In genomic region chr20:21388566-21388965, GRCh38 we compare ENCODE assay signal across 2 cellular contexts.
TF ChIP-seq lines count a peak whose summit lies in the region.

No MANE protein-coding gene starts in this region.

TF ChIP-seq in HEK293, 187 proteins besides CTCF, POLR2A, EP300 and RAD21 (continued from another document):
- no peak for TF ChIP-seq TSHZ1 (tag by site-specific recombination; IDR thresholded peaks at IDR 0.05; ENCODE audit: borderline replicate concordance)
- no peak for TF ChIP-seq HIC1 (tag by site-specific recombination; IDR thresholded peaks at IDR 0.05)
- no peak for TF ChIP-seq ZNF341 (tag by site-specific recombination; IDR thresholded peaks at IDR 0.05; ENCODE audit: low read depth)
- TF ChIP-seq TCF7L2 (IDR thresholded peaks at IDR 0.05; ENCODE audit: borderline replicate concordance, low read depth, low read length) = no peak
- TF ChIP-seq KLF10 (tag by site-specific recombination; IDR thresholded peaks at IDR 0.05) = no peak
- TF ChIP-seq ZNF677 (tag by site-specific recombination; IDR thresholded peaks at IDR 0.05) = no peak
- no peak for TF ChIP-seq INSM2 (tag by site-specific recombination; IDR thresholded peaks at IDR 0.05)
- TF ChIP-seq FEZF1 (tag by site-specific recombination; IDR thresholded peaks at IDR 0.05) = peak; percentile 60; the same call in 1 of the 2 replicates
- TF ChIP-seq ZNF302 (tag by site-specific recombination; IDR thresholded peaks at IDR 0.05; ENCODE audit: low read depth) = no peak
- TF ChIP-seq GLIS1 (tag by site-specific recombination; IDR thresholded peaks at IDR 0.05) = peak; percentile 74

TF ChIP-seq in K562, 482 proteins besides CTCF, POLR2A, EP300 and RAD21 (continued from another document):
- TF ChIP-seq PRDM10 (IDR thresholded peaks at IDR 0.05; ENCODE audit: partially characterized antibody) (no peak), MCM5 (IDR thresholded peaks at IDR 0.05; ENCODE audit: low read depth) (no peak)
